ENCODE assay signal across 1 cellular context in the genomic region with DNA sequence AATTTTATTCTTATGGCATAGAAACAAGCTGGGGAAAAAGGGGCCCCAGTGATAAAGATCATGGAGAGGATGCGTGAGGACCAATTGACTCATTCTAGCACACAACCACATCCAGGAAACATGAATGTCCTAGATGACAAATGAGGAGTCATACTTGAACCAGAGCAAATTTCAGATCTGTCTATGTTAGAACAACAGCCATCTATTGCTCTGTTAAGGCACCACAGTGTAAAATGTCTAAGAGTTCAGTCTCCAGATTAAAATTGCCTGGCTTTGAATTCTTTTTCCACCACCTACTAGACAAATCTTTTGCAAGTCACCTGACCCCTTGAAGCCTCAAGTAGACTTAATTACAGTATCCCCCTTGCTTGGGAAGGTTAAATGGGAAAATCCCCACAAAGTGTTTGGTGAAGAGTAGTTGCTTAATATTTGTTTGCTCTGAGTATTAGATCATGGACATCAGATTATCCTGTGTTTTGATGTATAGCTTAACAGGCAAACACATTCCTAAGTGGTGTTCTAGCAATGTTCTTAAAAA.
TF ChIP-seq lines count a peak whose summit lies in the region.

No MANE protein-coding gene starts in this region.

TF ChIP-seq in SK-N-SH, 30 proteins besides CTCF, POLR2A, EP300 and RAD21 (continued from another document):
- TF ChIP-seq, protein P1, sequence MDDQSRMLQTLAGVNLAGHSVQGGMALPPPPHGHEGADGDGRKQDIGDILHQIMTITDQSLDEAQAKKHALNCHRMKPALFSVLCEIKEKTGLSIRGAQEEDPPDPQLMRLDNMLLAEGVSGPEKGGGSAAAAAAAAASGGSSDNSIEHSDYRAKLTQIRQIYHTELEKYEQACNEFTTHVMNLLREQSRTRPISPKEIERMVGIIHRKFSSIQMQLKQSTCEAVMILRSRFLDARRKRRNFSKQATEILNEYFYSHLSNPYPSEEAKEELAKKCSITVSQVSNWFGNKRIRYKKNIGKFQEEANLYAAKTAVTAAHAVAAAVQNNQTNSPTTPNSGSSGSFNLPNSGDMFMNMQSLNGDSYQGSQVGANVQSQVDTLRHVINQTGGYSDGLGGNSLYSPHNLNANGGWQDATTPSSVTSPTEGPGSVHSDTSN (IDR thresholded peaks at IDR 0.05): peak; percentile 95
- TF ChIP-seq, protein P2, sequence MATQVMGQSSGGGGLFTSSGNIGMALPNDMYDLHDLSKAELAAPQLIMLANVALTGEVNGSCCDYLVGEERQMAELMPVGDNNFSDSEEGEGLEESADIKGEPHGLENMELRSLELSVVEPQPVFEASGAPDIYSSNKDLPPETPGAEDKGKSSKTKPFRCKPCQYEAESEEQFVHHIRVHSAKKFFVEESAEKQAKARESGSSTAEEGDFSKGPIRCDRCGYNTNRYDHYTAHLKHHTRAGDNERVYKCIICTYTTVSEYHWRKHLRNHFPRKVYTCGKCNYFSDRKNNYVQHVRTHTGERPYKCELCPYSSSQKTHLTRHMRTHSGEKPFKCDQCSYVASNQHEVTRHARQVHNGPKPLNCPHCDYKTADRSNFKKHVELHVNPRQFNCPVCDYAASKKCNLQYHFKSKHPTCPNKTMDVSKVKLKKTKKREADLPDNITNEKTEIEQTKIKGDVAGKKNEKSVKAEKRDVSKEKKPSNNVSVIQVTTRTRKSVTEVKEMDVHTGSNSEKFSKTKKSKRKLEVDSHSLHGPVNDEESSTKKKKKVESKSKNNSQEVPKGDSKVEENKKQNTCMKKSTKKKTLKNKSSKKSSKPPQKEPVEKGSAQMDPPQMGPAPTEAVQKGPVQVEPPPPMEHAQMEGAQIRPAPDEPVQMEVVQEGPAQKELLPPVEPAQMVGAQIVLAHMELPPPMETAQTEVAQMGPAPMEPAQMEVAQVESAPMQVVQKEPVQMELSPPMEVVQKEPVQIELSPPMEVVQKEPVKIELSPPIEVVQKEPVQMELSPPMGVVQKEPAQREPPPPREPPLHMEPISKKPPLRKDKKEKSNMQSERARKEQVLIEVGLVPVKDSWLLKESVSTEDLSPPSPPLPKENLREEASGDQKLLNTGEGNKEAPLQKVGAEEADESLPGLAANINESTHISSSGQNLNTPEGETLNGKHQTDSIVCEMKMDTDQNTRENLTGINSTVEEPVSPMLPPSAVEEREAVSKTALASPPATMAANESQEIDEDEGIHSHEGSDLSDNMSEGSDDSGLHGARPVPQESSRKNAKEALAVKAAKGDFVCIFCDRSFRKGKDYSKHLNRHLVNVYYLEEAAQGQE (IDR thresholded peaks at IDR 0.05; ENCODE audit: low read depth, low read length): peak; percentile 64; the same call in 1 of the 2 replicates
- TF ChIP-seq, protein P3, sequence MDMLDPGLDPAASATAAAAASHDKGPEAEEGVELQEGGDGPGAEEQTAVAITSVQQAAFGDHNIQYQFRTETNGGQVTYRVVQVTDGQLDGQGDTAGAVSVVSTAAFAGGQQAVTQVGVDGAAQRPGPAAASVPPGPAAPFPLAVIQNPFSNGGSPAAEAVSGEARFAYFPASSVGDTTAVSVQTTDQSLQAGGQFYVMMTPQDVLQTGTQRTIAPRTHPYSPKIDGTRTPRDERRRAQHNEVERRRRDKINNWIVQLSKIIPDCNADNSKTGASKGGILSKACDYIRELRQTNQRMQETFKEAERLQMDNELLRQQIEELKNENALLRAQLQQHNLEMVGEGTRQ (IDR thresholded peaks at IDR 0.05; ENCODE audit: borderline replicate concordance, low read depth, low read length): no peak
- TF ChIP-seq FOXM1 (IDR thresholded peaks at IDR 0.05; ENCODE audit: low read depth) (peak; percentile 88), NRF1 (IDR thresholded peaks at IDR 0.05; ENCODE audit: low read depth, low read length) (no peak), CHD2 (IDR thresholded peaks at IDR 0.05; ENCODE audit: low read length, partially characterized antibody) (no peak)
TF ChIP-seq in SK-N-SH: peak in this region for 16.
